In genomic region chr3:9780451-9780797, GRCh38 we compare ENCODE assay signal across 10 cellular contexts. TPM values are rescaled to one million over a fixed set of nuclear protein-coding genes. Genes with fewer than 3 reads are reported as not detected.
DNase-seq lines count a peak whose midpoint lies in the region; ATAC-seq and TF ChIP-seq lines count a peak whose summit lies in the region.
"Had no signal": no experiment of that assay in that cellular context is flagged by ENCODE, and none has a peak within 500 bp of the region (broad histone marks: within the 10 kb centered on the region; RNA-seq: fewer than 3 reads in every experiment).

No MANE protein-coding gene starts in this region.

- peaks cover 27% of the 10 kb centered on the region for H3K4me1 ChIP-seq in thymus (ENCODE audit: control insufficient read depth, insufficient read depth, low read length)
- H3K4me1 ChIP-seq: colonic mucosa had no signal

- 57% methylated on average over 11 of the region's 11 CpGs for WGBS in thymus

- H3K4me1 Mint-ChIP-seq in activated T-cell treated with anti-CD3 and anti-CD28 coated beads, Interleukin-2, amount 50 U/mL, for 72 hours (ENCODE audit: low read depth) = peaks cover 71% of the 10 kb centered on the region

- CTCF ChIA-PET in RWPE1 (lab: Yijun Ruan, JAX) = no interaction called here

- H4K20me1 ChIP-seq in SU-DHL-6 (ENCODE audit: low read depth, low read length) = no peaks in the 10 kb centered on the region

- H3K79me2 ChIP-seq in SU-DHL-6 (ENCODE audit: insufficient read depth, low read length) = no peaks in the 10 kb centered on the region

- H3K9ac ChIP-seq in SU-DHL-6 (ENCODE audit: low read length) = peak overlapping the region; percentile 49

- H3K27ac ChIP-seq in SU-DHL-6 (ENCODE audit: low read depth, low read length) (peak overlapping the region; percentile 91), thymus (ENCODE audit: low read depth) (peak overlapping the region; percentile 74), RWPE1 (no peak overlapping the region)
- H3K27ac ChIP-seq: colonic mucosa had no signal

- H3K36me3 Mint-ChIP-seq in activated T-cell treated with anti-CD3 and anti-CD28 coated beads, Interleukin-2, amount 50 U/mL, for 72 hours (ENCODE audit: insufficient read depth in 2 of 2) = peaks cover 10 to 22% of the 10 kb centered on the region in 2 donors

- H3K36me3 ChIP-seq in SU-DHL-6 (ENCODE audit: low read length) (peaks cover 5% of the 10 kb centered on the region; the same call in 1 of the 2 replicates), thymus (ENCODE audit: control insufficient read depth, insufficient read depth) (peaks cover 47% of the 10 kb centered on the region)
- H3K36me3 ChIP-seq: colonic mucosa had no signal

- peak in 1 of 2 donors; percentile 27 for DNase-seq in activated T-cell treated with anti-CD3 and anti-CD28 coated beads, Interleukin-2, amount 50 U/mL, for 72 hours
- no peak for DNase-seq in activated T-cell treated with anti-CD3 and anti-CD28 coated beads, Interleukin-2, amount 50 U/mL, for 48 hours
- DNase-seq in glomerular visceral epithelial cell (ENCODE audit: extremely low spot score) (peak; percentile 66), NCI-H2171 (lab: John Stamatoyannopoulos, UW) (no peak), putamen (ENCODE audit: low spot score) (no peak), RWPE1 (ENCODE audit: low spot score) (no peak)
- DNase-seq: colonic mucosa, NCI-H1930 had no signal

- H3K27ac Mint-ChIP-seq in activated T-cell treated with anti-CD3 and anti-CD28 coated beads, Interleukin-2, amount 50 U/mL, for 72 hours = peak overlapping the region; percentile 81

- POLR2A ChIA-PET in RWPE1 (lab: Yijun Ruan, JAX; ENCODE audit: low non-redundant PET) = no interaction called here

- H3K27me3 ChIP-seq in SU-DHL-6 (ENCODE audit: low read length) (no peaks in the 10 kb centered on the region), thymus (ENCODE audit: control insufficient read depth, insufficient read depth) (no peaks in the 10 kb centered on the region)
- H3K27me3 ChIP-seq: colonic mucosa had no signal

- no peaks in the 10 kb centered on the region for H3K27me3 Mint-ChIP-seq in activated T-cell treated with anti-CD3 and anti-CD28 coated beads, Interleukin-2, amount 50 U/mL, for 72 hours (ENCODE audit: low read depth)

- H3K4me3 Mint-ChIP-seq in activated T-cell treated with anti-CD3 and anti-CD28 coated beads, Interleukin-2, amount 50 U/mL, for 72 hours = peak overlapping the region; percentile 42 to 82

- peaks cover 34% of the 10 kb centered on the region for H3F3A ChIP-seq in SU-DHL-6 (ENCODE audit: insufficient read depth)

- no peak overlapping the region for H2AFZ ChIP-seq in SU-DHL-6 (ENCODE audit: low read depth, low read length, severe bottlenecking)

- peak overlapping the region; percentile 41 for H3K4me2 ChIP-seq in SU-DHL-6 (ENCODE audit: low read depth, low read length, poor library complexity, severe bottlenecking)

- no peaks in the 10 kb centered on the region for H3K9me2 ChIP-seq in SU-DHL-6 (replicated peaks; ENCODE audit: insufficient read depth, low read length)

- H3K4me3 ChIP-seq in SU-DHL-6 (ENCODE audit: insufficient read depth, low read length, poor library complexity, severe bottlenecking) (no peak overlapping the region), thymus (ENCODE audit: low read length) (no peak overlapping the region)
- H3K4me3 ChIP-seq: colonic mucosa had no signal

- H3K9me3 Mint-ChIP-seq in activated T-cell treated with anti-CD3 and anti-CD28 coated beads, Interleukin-2, amount 50 U/mL, for 72 hours = peaks cover 0 to 3% of the 10 kb centered on the region in 2 donors

- H3K9me3 ChIP-seq in SU-DHL-6 (ENCODE audit: insufficient read depth, low read length) = no peaks in the 10 kb centered on the region
- H3K9me3 ChIP-seq in thymus (ENCODE audit: control insufficient read depth) = no peaks in the 10 kb centered on the region
- H3K9me3 ChIP-seq: colonic mucosa had no signal

- no peak for TF ChIP-seq CTCF in SU-DHL-6 (IDR thresholded peaks at IDR 0.05; ENCODE audit: insufficient read depth, low read length, poor library complexity, severe bottlenecking)
- TF ChIP-seq CTCF in RWPE1 (conservative IDR thresholded peaks at IDR 0.05; ENCODE audit: low read depth) = no peak

- no peak for ATAC-seq in activated T-cell treated with anti-CD3 and anti-CD28 coated beads, Interleukin-2, amount 50 U/mL, for 72 hours (replicated peaks in 1 of 2)

RNA-seq across cellular contexts. Expression of gene CAMK1, which starts 10.7 kb away (rescaled TPM):
- total RNA-seq in activated T-cell treated with anti-CD3 and anti-CD28 coated beads, Interleukin-2, amount 50 U/mL, for 72 hours = 10 to 100 TPM; 38.6 to 47.4 TPM
- 11.9 TPM for polyA plus RNA-seq in thymus

RNA-seq across cellular contexts. Expression of gene TADA3, which starts 11.8 kb away (rescaled TPM):
- 100 to 1,000 TPM; 105 to 112 TPM for total RNA-seq in activated T-cell treated with anti-CD3 and anti-CD28 coated beads, Interleukin-2, amount 50 U/mL, for 72 hours
- 47.6 TPM for polyA plus RNA-seq in thymus

RNA-seq across cellular contexts. Expression of gene ARPC4, which starts 12.5 kb away (rescaled TPM):
- 100 to 1,000 TPM; 168 to 176 TPM for total RNA-seq in activated T-cell treated with anti-CD3 and anti-CD28 coated beads, Interleukin-2, amount 50 U/mL, for 72 hours
- polyA plus RNA-seq in thymus = 106 TPM

RNA-seq across cellular contexts. Expression of gene TTLL3, which starts 29.6 kb away (rescaled TPM):
- total RNA-seq in activated T-cell treated with anti-CD3 and anti-CD28 coated beads, Interleukin-2, amount 50 U/mL, for 72 hours = 10 to 100 TPM; 63.6 to 75.5 TPM
- 84.0 TPM for polyA plus RNA-seq in thymus

RNA-seq across cellular contexts. Expression of gene OGG1, which starts 30.7 kb away (rescaled TPM):
- 10 to 100 TPM; 31.0 to 33.4 TPM for total RNA-seq in activated T-cell treated with anti-CD3 and anti-CD28 coated beads, Interleukin-2, amount 50 U/mL, for 72 hours
- polyA plus RNA-seq in thymus = 16.6 TPM
